Comparison of ENCODE assay signal across 15 cellular contexts in genomic region chr7:50640779-50641178, GRCh38.
"Had no signal": no experiment of that assay in that cellular context is flagged by ENCODE, and none has a peak within 500 bp of the region (broad histone marks: within the 10 kb centered on the region; RNA-seq: fewer than 3 reads in every experiment).

No MANE protein-coding gene starts in this region.

- H3K9me3 ChIP-seq: esophagus squamous epithelium, sigmoid colon had no signal

- H3K4me3 ChIP-seq: cardiac muscle cell, coronary artery, esophagus squamous epithelium, sigmoid colon had no signal

- DNase-seq: activated CD4-positive, alpha-beta T cell treated with anti-CD3 and anti-CD28 coated beads, Interleukin-2, amount 50 U/mL, for 1 hour; activated naive CD4-positive, alpha-beta T cell treated with anti-CD3 and anti-CD28 coated beads, Interleukin-2, amount 10 ng/mL, durations not matched to agents 7 days and 5 days; effector CD4-positive, alpha-beta T cell; esophagus squamous epithelium; mesenchymal stem cell; sigmoid colon; stimulated activated CD4-positive, alpha-beta T cell treated with anti-CD3 and anti-CD28 coated beads, Interleukin-1b, Interleukin-23, amount 100 ng/mL, for 48 hours; stimulated activated naive CD8-positive, alpha-beta T cell treated with anti-CD3 and anti-CD28 coated beads, Interleukin-15, amount 100 ng/mL, for 72 hours; T-helper 1 cell; T1000 had no signal

- ATAC-seq: activated CD4-positive, CD25-positive, alpha-beta regulatory T cell treated with anti-CD3 and anti-CD28 coated beads, Interleukin-2, amount 50 U/mL, for 24 hours; natural killer cell treated with Interleukin-12 subunit alpha and Interleukin-12 subunit beta and Interleukin-15 and Interleukin-18, amount 100 ng/mL, for 72 hours; SK-N-SH treated with all-trans-retinoic acid at 6 μM for 48 hours had no signal

- H3K27me3 ChIP-seq: cardiac muscle cell, esophagus squamous epithelium, sigmoid colon had no signal

- H3K36me3 ChIP-seq: cardiac muscle cell, esophagus squamous epithelium, sigmoid colon had no signal

- H3K27ac ChIP-seq: cardiac muscle cell, coronary artery, esophagus squamous epithelium, sigmoid colon had no signal
